1 cellular context compared by ENCODE assay signal in genomic region chr4:6568689-6569332, GRCh38.
TF ChIP-seq lines count a peak whose summit lies in the region.

No MANE protein-coding gene starts in this region.

TF ChIP-seq in HCT116, 20 proteins besides CTCF, POLR2A, EP300 and RAD21 (continued from another document):
- TF ChIP-seq ZBTB33 (IDR thresholded peaks at IDR 0.05; ENCODE audit: extremely low read depth, insufficient replicate concordance, low read length) (no peak), SIN3A (IDR thresholded peaks at IDR 0.05; ENCODE audit: low read depth) (no peak)
